In genomic region chr12:30694412-30694955, GRCh38 we compare ENCODE assay signal across 8 cellular contexts. TPM values are rescaled to one million over a fixed set of nuclear protein-coding genes. Genes with fewer than 3 reads are reported as not detected.
DNase-seq lines count a peak whose midpoint lies in the region; ATAC-seq, FAIRE-seq and TF ChIP-seq lines count a peak whose summit lies in the region.

No MANE protein-coding gene starts in this region.

- H3K9ac ChIP-seq in OCI-LY3 (ENCODE audit: low read length) = peak overlapping the region; percentile 87

- TF ChIP-seq POLR2A in A549 (IDR thresholded peaks at IDR 0.05; ENCODE audit: low read length) = no peak
- no peak for TF ChIP-seq POLR2A in prostate gland (IDR thresholded peaks at IDR 0.05)
- TF ChIP-seq POLR2A in adrenal gland (IDR thresholded peaks at IDR 0.05) = no peak

- no peak overlapping the region for H2AFZ ChIP-seq in OCI-LY3 (ENCODE audit: low read depth, low read length)

- H3K4me1 ChIP-seq in A549 (peaks cover 28% of the 10 kb centered on the region; the same call in 2 of the 3 replicates), OCI-LY3 (ENCODE audit: low read length) (peaks cover 16% of the 10 kb centered on the region), prostate gland (replicated peaks) (peaks cover 5% of the 10 kb centered on the region), adrenal gland (replicated peaks in 1 of 2) (peaks cover 14 to 35% of the 10 kb centered on the region in 2 donors)

- intact Hi-C loops in prostate gland (cut with DNase I) (loop anchor here (10.0 kb wide), 2 partner anchors 100 to 910 kb away; partner anchors contain the start of gene TMTC1), adrenal gland (cut with DNase I) (no loop called here)

- H3K27me3 ChIP-seq in OCI-LY3 (ENCODE audit: low read depth, low read length) = no peaks in the 10 kb centered on the region
- no peaks in the 10 kb centered on the region for H3K27me3 ChIP-seq in prostate gland (replicated peaks; ENCODE audit: insufficient read depth)
- no peaks in the 10 kb centered on the region for H3K27me3 ChIP-seq in adrenal gland

- DNase-seq in A549 (ENCODE audit: low read depth in 1 of 2, low spot score in 1 of 2) = peak in 1 of 2 experiments; percentile 7
- no peak for DNase-seq in epithelial cell of proximal tubule (ENCODE audit: low read depth)
- DNase-seq in prostate gland (ENCODE audit: low spot score) = no peak
- DNase-seq in adrenal gland = no peak
- DNase-seq in NCI-H2227 treated with DMSO at 0.1 percent for 48 hours (lab: John Stamatoyannopoulos, UW) = no peak

- ATAC-seq in A549 (no peak), GM18858 (IDR thresholded peaks at IDR 0.05; ENCODE audit: unreplicated experiment) (peak; percentile 27), HG03095 (IDR thresholded peaks at IDR 0.05; ENCODE audit: unreplicated experiment) (no peak)

- no peaks in the 10 kb centered on the region for H3K36me3 ChIP-seq in OCI-LY3 (replicated peaks; ENCODE audit: low read depth, low read length)
- no peaks in the 10 kb centered on the region for H3K36me3 ChIP-seq in prostate gland
- H3K36me3 ChIP-seq in adrenal gland (replicated peaks in 1 of 2) = no peaks in the 10 kb centered on the region

- TF ChIP-seq CTCF in A549 (IDR thresholded peaks at IDR 0.05) (no peak), OCI-LY3 (IDR thresholded peaks at IDR 0.05; ENCODE audit: low read depth, low read length) (no peak), epithelial cell of proximal tubule (conservative IDR thresholded peaks at IDR 0.05; ENCODE audit: low read depth, low read length) (no peak), prostate gland (IDR thresholded peaks at IDR 0.05) (no peak), adrenal gland (IDR thresholded peaks at IDR 0.05) (no peak)

- no peak for TF ChIP-seq RAD21 in A549 (conservative IDR thresholded peaks at IDR 0.05 in 1 of 2, IDR thresholded peaks at IDR 0.05 in 1 of 2)

- POLR2A ChIA-PET in A549 (lab: Yijun Ruan, JAX) = no interaction called here

- H3K4me3 ChIP-seq in A549 (peak overlapping the region; percentile 87), OCI-LY3 (ENCODE audit: low read length) (peak overlapping the region; percentile 97), epithelial cell of proximal tubule (ENCODE audit: low read depth, low read length) (peak overlapping the region; percentile 94), prostate gland (peak overlapping the region; percentile 85 to 87), adrenal gland (peak overlapping the region in 2 of 4 donors; percentile 77 to 100)

- CTCF ChIA-PET in A549 (lab: Yijun Ruan, JAX) = interaction anchor here (0.8 to 2.7 kb wide), 8 partner anchors 9 to 239 kb away, joined by 3 to 11 read pairs (median 7); partner anchors contain the start of gene CAPRIN2

- peak overlapping the region; percentile 87 to 96; a peak in 4 of 6 replicates for H3K27ac ChIP-seq in A549
- no peak overlapping the region for H3K27ac ChIP-seq in OCI-LY3 (ENCODE audit: low read length)
- H3K27ac ChIP-seq in prostate gland = peak overlapping the region in 1 of 2 donors; percentile 74
- H3K27ac ChIP-seq in adrenal gland = peak overlapping the region in 2 of 5 donors; percentile 77 to 81

- WGBS in A549 (ENCODE audit: missing lambda C conversion rate) = 12% methylated on average over 9 of the region's 9 CpGs
- WGBS in prostate gland = 8% methylated on average over 9 of the region's 9 CpGs
- WGBS in adrenal gland, 4 donors = 19 to 24% (median 19%) methylated on average over 9 of the region's 9 CpGs

- H4K20me1 ChIP-seq in OCI-LY3 (ENCODE audit: insufficient read depth, low read length) = no peaks in the 10 kb centered on the region; the same call in 1 of the 2 replicates

- no peak for FAIRE-seq in A549 (lab: Jason Lieb, UNC)

- H3K4me2 ChIP-seq in A549 (peak overlapping the region; percentile 79), OCI-LY3 (ENCODE audit: low read length) (peak overlapping the region; percentile 78)

- H3K9me3 ChIP-seq in A549 (no peaks in the 10 kb centered on the region), OCI-LY3 (ENCODE audit: insufficient read depth, low read length) (no peaks in the 10 kb centered on the region), prostate gland (no peaks in the 10 kb centered on the region), adrenal gland (replicated peaks in 1 of 3) (no peaks in the 10 kb centered on the region)

- peaks cover 48% of the 10 kb centered on the region for H3K79me2 ChIP-seq in OCI-LY3 (ENCODE audit: low read length)

- no peak for TF ChIP-seq EP300 in A549 (IDR thresholded peaks at IDR 0.05)

TF ChIP-seq in A549, 52 proteins besides CTCF, POLR2A, EP300 and RAD21:
- TF ChIP-seq ESRRA (IDR thresholded peaks at IDR 0.05; ENCODE audit: borderline replicate concordance, low read length) = no peak
- no peak for TF ChIP-seq ZFP36 (IDR thresholded peaks at IDR 0.05; ENCODE audit: borderline replicate concordance, partially characterized antibody)
- no peak for TF ChIP-seq ZC3H11A (IDR thresholded peaks at IDR 0.05)
- no peak for TF ChIP-seq HOXA7 (CRISPR knock-in tag; IDR thresholded peaks at IDR 0.05)
- no peak for TF ChIP-seq HDAC2 (IDR thresholded peaks at IDR 0.05)
- TF ChIP-seq EHF (CRISPR knock-in tag; IDR thresholded peaks at IDR 0.05) = no peak
- no peak for TF ChIP-seq PHF8 (IDR thresholded peaks at IDR 0.05; ENCODE audit: borderline replicate concordance, low read depth)
- TF ChIP-seq, protein P1, sequence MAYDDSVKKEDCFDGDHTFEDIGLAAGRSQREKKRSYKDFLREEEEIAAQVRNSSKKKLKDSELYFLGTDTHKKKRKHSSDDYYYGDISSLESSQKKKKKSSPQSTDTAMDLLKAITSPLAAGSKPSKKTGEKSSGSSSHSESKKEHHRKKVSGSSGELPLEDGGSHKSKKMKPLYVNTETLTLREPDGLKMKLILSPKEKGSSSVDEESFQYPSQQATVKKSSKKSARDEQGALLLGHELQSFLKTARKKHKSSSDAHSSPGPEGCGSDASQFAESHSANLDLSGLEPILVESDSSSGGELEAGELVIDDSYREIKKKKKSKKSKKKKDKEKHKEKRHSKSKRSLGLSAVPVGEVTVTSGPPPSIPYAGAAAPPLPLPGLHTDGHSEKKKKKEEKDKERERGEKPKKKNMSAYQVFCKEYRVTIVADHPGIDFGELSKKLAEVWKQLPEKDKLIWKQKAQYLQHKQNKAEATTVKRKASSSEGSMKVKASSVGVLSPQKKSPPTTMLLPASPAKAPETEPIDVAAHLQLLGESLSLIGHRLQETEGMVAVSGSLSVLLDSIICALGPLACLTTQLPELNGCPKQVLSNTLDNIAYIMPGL (CRISPR knock-in tag; IDR thresholded peaks at IDR 0.05; ENCODE audit: borderline replicate concordance) = no peak
- TF ChIP-seq KDM1A (IDR thresholded peaks at IDR 0.05; ENCODE audit: low read depth) = no peak
- TF ChIP-seq CBX2 (IDR thresholded peaks at IDR 0.05; ENCODE audit: borderline replicate concordance, low read depth) = no peak
- TF ChIP-seq EHMT2 (IDR thresholded peaks at IDR 0.05; ENCODE audit: low read depth) = no peak
- TF ChIP-seq HOXB5 (CRISPR knock-in tag; IDR thresholded peaks at IDR 0.05) = no peak
- TF ChIP-seq FOSB (CRISPR knock-in tag; IDR thresholded peaks at IDR 0.05) = no peak
TF ChIP-seq in A549: peak in this region for 0.

RNA-seq across cellular contexts. Expression of gene IPO8, which starts 1.2 kb away (rescaled TPM):
- 23.1 and 41.6 TPM in 2 replicates for polyA plus RNA-seq in A549 (2011; rRNA removed)
- 5.3 and 6.4 TPM in 2 replicates for polyA plus RNA-seq in A549 (2012; cell fraction: cytosol; rRNA removed)
- 4.0 and 10.8 TPM in 2 replicates for polyA plus RNA-seq in A549 (2012; cell fraction: nucleus; rRNA removed)
- 31.8 to 34.3 TPM (median 32.7 TPM) in 3 replicates for polyA plus RNA-seq in A549 (2017; fragmentation: RNase III; extraction: RNeasy Plus Mini Kit Qiagen cat#74134 plus additional on column Dnase treatment)
- 36.2 and 57.4 TPM in 2 replicates for polyA minus RNA-seq in A549 (2011; rRNA and poly(A)+ RNA removed)
- total RNA-seq in epithelial cell of proximal tubule = 12.5 and 15.0 TPM in 2 replicates
- 10 to 100 TPM; 31.9 to 40.3 TPM for total RNA-seq in prostate gland
- total RNA-seq in adrenal gland = 10 to 100 TPM; 31.4 to 64.6 (median 38.9) TPM
- 10 to 100 TPM in 1 of 3 donors, 1 to 10 TPM in 2; 5.0 to 42.5 (median 8.2) TPM for polyA plus RNA-seq in adrenal gland
